Comparison of ENCODE assay signal across 25 cellular contexts in genomic region chr13:46158983-46159382, GRCh38. TPM values are rescaled to one million over a fixed set of nuclear protein-coding genes. Genes with fewer than 3 reads are reported as not detected.
DNase-seq lines count a peak whose midpoint lies in the region; ATAC-seq, FAIRE-seq and TF ChIP-seq lines count a peak whose summit lies in the region.
"Had no signal": no experiment of that assay in that cellular context is flagged by ENCODE, and none has a peak within 500 bp of the region (broad histone marks: within the 10 kb centered on the region; RNA-seq: fewer than 3 reads in every experiment).

No MANE protein-coding gene starts in this region.

- peak; percentile 42 for FAIRE-seq in GM12892 (lab: Jason Lieb, UNC)
- FAIRE-seq: A204.1, astrocyte, G401.6, keratinocyte had no signal

- peak overlapping the region; percentile 53 for H3K4me3 Mint-ChIP-seq in activated CD4-positive, alpha-beta T cell treated with anti-CD3 and anti-CD28 coated beads for 36 hours
- peak overlapping the region; percentile 82 for H3K4me3 Mint-ChIP-seq in natural killer cell treated with Interleukin-12 subunit alpha and Interleukin-12 subunit beta and Interleukin-15 and Interleukin-18, amount 100 ng/mL, for 72 hours
- H3K4me3 Mint-ChIP-seq: GM23338 had no signal

- peaks cover 62% of the 10 kb centered on the region for H3K4me1 Mint-ChIP-seq in activated CD4-positive, alpha-beta T cell treated with anti-CD3 and anti-CD28 coated beads for 36 hours
- peaks cover 44 to 50% of the 10 kb centered on the region in 2 donors for H3K4me1 Mint-ChIP-seq in natural killer cell treated with Interleukin-12 subunit alpha and Interleukin-12 subunit beta and Interleukin-15 and Interleukin-18, amount 100 ng/mL, for 72 hours (ENCODE audit: low read depth in 2 of 2)
- H3K4me1 Mint-ChIP-seq: GM23338 had no signal

- H3K9me3 Mint-ChIP-seq in activated CD4-positive, alpha-beta T cell treated with anti-CD3 and anti-CD28 coated beads for 36 hours (ENCODE audit: low read depth) = no peaks in the 10 kb centered on the region
- H3K9me3 Mint-ChIP-seq in activated naive CD4-positive, alpha-beta T cell treated with anti-CD3 and anti-CD28 coated beads, Interleukin-2, amount 50 U/mL, for 72 hours = no peaks in the 10 kb centered on the region
- H3K9me3 Mint-ChIP-seq in natural killer cell treated with Interleukin-12 subunit alpha and Interleukin-12 subunit beta and Interleukin-15 and Interleukin-18, amount 100 ng/mL, for 72 hours = no peaks in the 10 kb centered on the region

- H3K27ac Mint-ChIP-seq in activated CD4-positive, alpha-beta T cell treated with anti-CD3 and anti-CD28 coated beads for 36 hours = peak overlapping the region; percentile 91
- peak overlapping the region; percentile 90 to 97 for H3K27ac Mint-ChIP-seq in activated naive CD4-positive, alpha-beta T cell treated with anti-CD3 and anti-CD28 coated beads, Interleukin-2, amount 50 U/mL, for 72 hours
- H3K27ac Mint-ChIP-seq in natural killer cell treated with Interleukin-12 subunit alpha and Interleukin-12 subunit beta and Interleukin-15 and Interleukin-18, amount 100 ng/mL, for 72 hours = peak overlapping the region; percentile 81 to 94
- H3K27ac Mint-ChIP-seq: GM23338 had no signal

- CTCF ChIA-PET in activated CD4-positive, alpha-beta T cell treated with anti-CD3 and anti-CD28 coated beads for 36 hours (lab: Charles Lee) = interaction anchor here (0.5 to 6.5 kb wide), 18 partner anchors 9 to 183 kb away, joined by 3 to 69 read pairs (median 10); partner anchors contain the start of gene LCP1

- POLR2A ChIA-PET in activated CD4-positive, alpha-beta T cell treated with anti-CD3 and anti-CD28 coated beads for 36 hours (lab: Charles Lee) = interaction anchor here (1.8 kb wide), 1 partner anchor 9 kb away, joined by 11 read pairs; no protein-coding TSS in a partner anchor

- no peak for DNase-seq in activated CD4-positive, alpha-beta T cell treated with anti-CD3 and anti-CD28 coated beads for 36 hours
- no peak for DNase-seq in activated CD4-positive, alpha-beta T cell treated with anti-CD3 and anti-CD28 coated beads for 4 hours
- DNase-seq in GM12892 (ENCODE audit: insufficient read length) (no peak), left ventricle myocardium superior (no peak)
- no peak for DNase-seq in activated naive CD4-positive, alpha-beta T cell treated with anti-CD3 and anti-CD28 coated beads, Interleukin-2, amount 50 U/mL, for 72 hours (ENCODE audit: low spot score in 2 of 2)
- DNase-seq in natural killer cell treated with Interleukin-12 subunit alpha and Interleukin-12 subunit beta and Interleukin-15 and Interleukin-18, amount 100 ng/mL, for 72 hours (ENCODE audit: low spot score) = no peak
- DNase-seq: activated effector memory CD4-positive, alpha-beta T cell treated with anti-CD3 and anti-CD28 coated beads, Interleukin-2, amount 50 U/mL, for 16 hours; DMS 273 treated with DMSO at 0.1 percent for 48 hours; gastrocnemius medialis; hypothalamus; NCI-H1417 treated with DMSO at 0.1 percent for 48 hours; NCI-H524; spleen had no signal

- ATAC-seq in activated CD4-positive, alpha-beta T cell treated with anti-CD3 and anti-CD28 coated beads for 36 hours = peak; percentile 54
- peak; percentile 74 to 77 for ATAC-seq in activated naive CD4-positive, alpha-beta T cell treated with anti-CD3 and anti-CD28 coated beads, Interleukin-2, amount 50 U/mL, for 72 hours
- ATAC-seq in natural killer cell treated with Interleukin-12 subunit alpha and Interleukin-12 subunit beta and Interleukin-15 and Interleukin-18, amount 100 ng/mL, for 72 hours = no peak
- ATAC-seq in GM21528 (IDR thresholded peaks at IDR 0.05; ENCODE audit: low FRiP score, unreplicated experiment) (no peak), left ventricle myocardium superior (no peak), GM19455 (IDR thresholded peaks at IDR 0.05; ENCODE audit: unreplicated experiment) (no peak)
- ATAC-seq: gastrocnemius medialis, GM23338 had no signal

- peaks cover 73% of the 10 kb centered on the region for H3K36me3 Mint-ChIP-seq in activated CD4-positive, alpha-beta T cell treated with anti-CD3 and anti-CD28 coated beads for 36 hours (ENCODE audit: low read depth)
- peaks cover 25 to 46% of the 10 kb centered on the region in 2 donors for H3K36me3 Mint-ChIP-seq in activated naive CD4-positive, alpha-beta T cell treated with anti-CD3 and anti-CD28 coated beads, Interleukin-2, amount 50 U/mL, for 72 hours
- peaks cover 55% of the 10 kb centered on the region for H3K36me3 Mint-ChIP-seq in natural killer cell treated with Interleukin-12 subunit alpha and Interleukin-12 subunit beta and Interleukin-15 and Interleukin-18, amount 100 ng/mL, for 72 hours

- H3K27me3 Mint-ChIP-seq in activated CD4-positive, alpha-beta T cell treated with anti-CD3 and anti-CD28 coated beads for 36 hours = no peaks in the 10 kb centered on the region
- H3K27me3 Mint-ChIP-seq in natural killer cell treated with Interleukin-12 subunit alpha and Interleukin-12 subunit beta and Interleukin-15 and Interleukin-18, amount 100 ng/mL, for 72 hours = no peaks in the 10 kb centered on the region

- peak; percentile 40; the same call in 1 of the 2 replicates for TF ChIP-seq POLR2A in GM12892 (IDR thresholded peaks at IDR 0.05; ENCODE audit: low read depth, low read length)

- intact Hi-C loops in activated CD4-positive, alpha-beta T cell treated with anti-CD3 and anti-CD28 coated beads for 36 hours (cut with DNase I, micrococcal nuclease) = loop anchor here in 1 of 2 experiments (2.0 kb wide), 1 partner anchor 18 kb away; no protein-coding TSS in a partner anchor
- intact Hi-C loops in left ventricle myocardium superior (cut with micrococcal nuclease) = no loop called here

RNA-seq across cellular contexts. Expression of gene LCP1, which starts 23.0 kb away (rescaled TPM):
- 1,000 to 10,000 TPM; 1,060 to 1,089 TPM for total RNA-seq in activated CD4-positive, alpha-beta T cell treated with anti-CD3 and anti-CD28 coated beads for 36 hours
- polyA plus RNA-seq in GM12892 (2012; ENCODE audit: missing spikeins) = 1,187 TPM
- 1,000 to 10,000 TPM in 1 of 2 donors, 100 to 1,000 TPM in 1; 761 to 1,053 TPM for total RNA-seq in activated naive CD4-positive, alpha-beta T cell treated with anti-CD3 and anti-CD28 coated beads, Interleukin-2, amount 50 U/mL, for 72 hours
- total RNA-seq in natural killer cell treated with Interleukin-12 subunit alpha and Interleukin-12 subunit beta and Interleukin-15 and Interleukin-18, amount 100 ng/mL, for 72 hours = 1,000 to 10,000 TPM in 1 of 2 donors, 100 to 1,000 TPM in 1; 844 to 1,356 TPM
- total RNA-seq in left ventricle myocardium superior = 22.9 TPM

RNA-seq across cellular contexts. Expression of gene LRRC63, which starts 52.7 kb away (rescaled TPM):
- total RNA-seq in activated CD4-positive, alpha-beta T cell treated with anti-CD3 and anti-CD28 coated beads for 36 hours = under 1 TPM; 0.50 to 0.67 TPM
- 0.68 TPM for polyA plus RNA-seq in GM12892 (2012; ENCODE audit: missing spikeins)
- total RNA-seq in activated naive CD4-positive, alpha-beta T cell treated with anti-CD3 and anti-CD28 coated beads, Interleukin-2, amount 50 U/mL, for 72 hours = under 1 TPM; 0.16 to 0.99 TPM
- total RNA-seq in natural killer cell treated with Interleukin-12 subunit alpha and Interleukin-12 subunit beta and Interleukin-15 and Interleukin-18, amount 100 ng/mL, for 72 hours = under 1 TPM; 0.42 to 0.59 TPM
- 0.17 TPM for total RNA-seq in left ventricle myocardium superior
- total RNA-seq: astrocyte, gastrocnemius medialis, GM23338, MCF 10A had no signal
- polyA plus RNA-seq: GM23338, keratinocyte had no signal

RNA-seq across cellular contexts. Expression of gene CPB2, which starts 54.1 kb away (rescaled TPM):
- not detected for total RNA-seq in activated CD4-positive, alpha-beta T cell treated with anti-CD3 and anti-CD28 coated beads for 36 hours
- polyA plus RNA-seq in GM12892 (2012; ENCODE audit: missing spikeins) = 0.21 TPM
- not detected for total RNA-seq in activated naive CD4-positive, alpha-beta T cell treated with anti-CD3 and anti-CD28 coated beads, Interleukin-2, amount 50 U/mL, for 72 hours
- not detected for total RNA-seq in natural killer cell treated with Interleukin-12 subunit alpha and Interleukin-12 subunit beta and Interleukin-15 and Interleukin-18, amount 100 ng/mL, for 72 hours
- total RNA-seq in left ventricle myocardium superior = not detected
- total RNA-seq: astrocyte, cerebellum, esophagus muscularis mucosa, GM23338, MCF 10A, omental fat pad, spleen, vagina had no signal
- polyA plus RNA-seq: spleen had no signal

Comparison
In these comparisons a context has a peak if more than half of its experiments do, and no peak if none do; other contexts are left out.
1. ATAC-seq: peak in activated CD4-positive, alpha-beta T cell treated with anti-CD3 and anti-CD28 coated beads for 36 hours (single experiment) and activated naive CD4-positive, alpha-beta T cell treated with anti-CD3 and anti-CD28 coated beads, Interleukin-2, amount 50 U/mL, for 72 hours (2 of 2); none in natural killer cell treated with Interleukin-12 subunit alpha and Interleukin-12 subunit beta and Interleukin-15 and Interleukin-18, amount 100 ng/mL, for 72 hours (0 of 2), GM21528 (single experiment), left ventricle myocardium superior (single experiment) and GM19455 (single experiment).
2. RNA of gene LCP1, which starts 23.0 kb away (total RNA-seq): 844 to 1,356 TPM in natural killer cell treated with Interleukin-12 subunit alpha and Interleukin-12 subunit beta and Interleukin-15 and Interleukin-18, amount 100 ng/mL, for 72 hours, 1,060 to 1,089 TPM in activated CD4-positive, alpha-beta T cell treated with anti-CD3 and anti-CD28 coated beads for 36 hours and 761 to 1,053 TPM in activated naive CD4-positive, alpha-beta T cell treated with anti-CD3 and anti-CD28 coated beads, Interleukin-2, amount 50 U/mL, for 72 hours; 22.9 TPM in left ventricle myocardium superior (single experiment); every median in the first group is over 10 times any median in the second.
3. Peak in every context shown above with its lines, with median percentiles within 50 percentile points of each other: H3K27ac Mint-ChIP-seq.